18 cellular contexts compared by ENCODE assay signal in genomic region chr14:81416233-81416927, GRCh38. TPM values are rescaled to one million over a fixed set of nuclear protein-coding genes. Genes with fewer than 3 reads are reported as not detected.
A peak's percentile ranks its signal among the peaks of the same experiment; 100 is the strongest.
DNase-seq lines count a peak whose midpoint lies in the region; ATAC-seq and TF ChIP-seq lines count a peak whose summit lies in the region.
"Had no signal": no experiment of that assay in that cellular context is flagged by ENCODE, and none has a peak within 500 bp of the region (broad histone marks: within the 10 kb centered on the region; RNA-seq: fewer than 3 reads in every experiment).

No MANE protein-coding gene starts in this region.

- no peak overlapping the region for H3K27ac Mint-ChIP-seq in naive thymus-derived CD4-positive, alpha-beta T cell
- H3K27ac Mint-ChIP-seq: IgD-negative memory B cell, T-cell had no signal

- TF ChIP-seq CTCF in MM.1S (IDR thresholded peaks at IDR 0.05; ENCODE audit: low read length) = no peak

- peaks cover 0 to 4% (median 2%) of the 10 kb centered on the region in 5 donors for H3K36me3 Mint-ChIP-seq in naive thymus-derived CD4-positive, alpha-beta T cell
- H3K36me3 Mint-ChIP-seq: IgD-negative memory B cell, T-cell had no signal

- H4K20me1 ChIP-seq in MM.1S (ENCODE audit: insufficient read depth, low read length) = no peaks in the 10 kb centered on the region

- no peak overlapping the region for H2AFZ ChIP-seq in MM.1S (ENCODE audit: low read length)

- peaks cover 0 to 13% (median 5%) of the 10 kb centered on the region in 11 donors for H3K9me3 Mint-ChIP-seq in naive thymus-derived CD4-positive, alpha-beta T cell

- H3K4me2 ChIP-seq in MM.1S (ENCODE audit: low read depth, low read length) = no peak overlapping the region

- peaks cover 0 to 3% (median 0%) of the 10 kb centered on the region in 7 donors for H3K4me1 Mint-ChIP-seq in naive thymus-derived CD4-positive, alpha-beta T cell

- no peaks in the 10 kb centered on the region for H3K27me3 ChIP-seq in naive thymus-derived CD4-positive, alpha-beta T cell (ENCODE audit: control insufficient read depth in 2 of 2, insufficient read depth in 2 of 2, low read length in 2 of 2)
- no peaks in the 10 kb centered on the region for H3K27me3 ChIP-seq in MM.1S (replicated peaks; ENCODE audit: insufficient read depth, low read length)
- H3K27me3 ChIP-seq: body of pancreas, dorsolateral prefrontal cortex had no signal

- peaks cover 0 to 13% (median 2%) of the 10 kb centered on the region in 5 donors for H3K27me3 Mint-ChIP-seq in naive thymus-derived CD4-positive, alpha-beta T cell

- no peak overlapping the region for H3K9ac ChIP-seq in MM.1S (ENCODE audit: low read length)

- peak; percentile 82 for ATAC-seq in naive thymus-derived CD4-positive, alpha-beta T cell
- ATAC-seq: body of pancreas, T-cell had no signal

- H3K4me3 Mint-ChIP-seq in naive thymus-derived CD4-positive, alpha-beta T cell = no peak overlapping the region
- H3K4me3 Mint-ChIP-seq: IgD-negative memory B cell, T-cell had no signal

- no peak for TF ChIP-seq POLR2A in erythroblast (IDR thresholded peaks at IDR 0.05; ENCODE audit: low read length)

- H3F3A ChIP-seq in MM.1S (ENCODE audit: insufficient read depth, low read length) = no peaks in the 10 kb centered on the region

- no peaks in the 10 kb centered on the region for H3K36me3 ChIP-seq in naive thymus-derived CD4-positive, alpha-beta T cell (ENCODE audit: control insufficient read depth in 2 of 3, insufficient read depth in 3 of 3, low read length in 3 of 3)
- no peaks in the 10 kb centered on the region for H3K36me3 ChIP-seq in MM.1S (replicated peaks; ENCODE audit: insufficient read depth, low read length)

- DNase-seq in HT1080 (ENCODE audit: low read depth) (peak; percentile 41), RPMI8226 (peak; percentile 46), erythroblast (lab: John Stamatoyannopoulos, UW) (peak; percentile 21 to 68), MM.1S (no peak), hepatic stellate cell (ENCODE audit: low spot score) (no peak), NCI-H1436 (lab: John Stamatoyannopoulos, UW) (no peak)
- no peak for DNase-seq in naive thymus-derived CD4-positive, alpha-beta T cell
- DNase-seq in stimulated activated CD4-positive, alpha-beta T cell treated with anti-CD3 and anti-CD28 coated beads, Interleukin-4, amount 100 ng/mL, for 24 hours = no peak
- DNase-seq: activated CD8-positive, alpha-beta memory T cell treated with anti-CD3 and anti-CD28 coated beads, Interleukin-2, amount 50 U/mL, for 48 hours; activated naive CD4-positive, alpha-beta T cell treated with anti-CD3 and anti-CD28 coated beads, Interleukin-2, amount 50 U/mL, for 16 hours; dorsolateral prefrontal cortex; NCI-H146; NCI-H345; stimulated activated naive CD4-positive, alpha-beta T cell treated with Interleukin-2 at 50 U/mL for 16 hours; T-cell had no signal

- intact Hi-C loops in naive thymus-derived CD4-positive, alpha-beta T cell (cut with micrococcal nuclease) = no loop called here

- no peak overlapping the region for H3K27ac ChIP-seq in naive thymus-derived CD4-positive, alpha-beta T cell (ENCODE audit: low read depth, low read length)
- no peak overlapping the region for H3K27ac ChIP-seq in MM.1S (ENCODE audit: low read length)
- H3K27ac ChIP-seq: body of pancreas, skin epidermis had no signal

- H3K79me2 ChIP-seq in MM.1S (ENCODE audit: low read length) = no peaks in the 10 kb centered on the region

- H3K4me1 ChIP-seq in naive thymus-derived CD4-positive, alpha-beta T cell (ENCODE audit: control insufficient read depth in 2 of 2, insufficient read depth in 2 of 2, low read length in 2 of 2) = no peaks in the 10 kb centered on the region
- peaks cover 9% of the 10 kb centered on the region; the same call in 1 of the 2 replicates for H3K4me1 ChIP-seq in MM.1S (ENCODE audit: low read length)
- H3K4me1 ChIP-seq: body of pancreas had no signal

- no peaks in the 10 kb centered on the region for H3K9me3 ChIP-seq in naive thymus-derived CD4-positive, alpha-beta T cell (ENCODE audit: control insufficient read depth in 2 of 3, low read length in 3 of 3)
- H3K9me3 ChIP-seq in MM.1S (replicated peaks; ENCODE audit: insufficient read depth, low read length) = no peaks in the 10 kb centered on the region
- H3K9me3 ChIP-seq: body of pancreas had no signal

- no peak overlapping the region for H3K4me3 ChIP-seq in naive thymus-derived CD4-positive, alpha-beta T cell (ENCODE audit: low read length)
- no peak overlapping the region for H3K4me3 ChIP-seq in MM.1S (ENCODE audit: low read length)
- H3K4me3 ChIP-seq: body of pancreas, dorsolateral prefrontal cortex, skin epidermis had no signal

- no peaks in the 10 kb centered on the region for H3K9me2 ChIP-seq in MM.1S (replicated peaks; ENCODE audit: insufficient read depth, low read length)

- CTCF ChIA-PET in naive thymus-derived CD4-positive, alpha-beta T cell (lab: Charles Lee) = no interaction called here

- POLR2A ChIA-PET in naive thymus-derived CD4-positive, alpha-beta T cell (lab: Charles Lee) = no interaction called here

RNA-seq across cellular contexts. Expression of gene STON2, which starts 16.3 kb away (rescaled TPM):
- total RNA-seq in HT1080 (2014; rRNA removed; shearing (Covaris generic)) = 6.9 and 7.6 TPM in 2 replicates
- 0.67 and 0.86 TPM in 2 replicates for polyA plus RNA-seq in HT1080 (2015; cell fraction: cytosol; rRNA removed)
- polyA plus RNA-seq in HT1080 (2015; cell fraction: nucleus; rRNA removed) = 2.3 TPM in 2 replicates
- total RNA-seq in naive thymus-derived CD4-positive, alpha-beta T cell = 1 to 10 TPM in 1 of 5 experiments, under 1 TPM in 2, not detected in 2; 0.19 to 3.4 (median 0.65) TPM
- polyA plus RNA-seq in naive thymus-derived CD4-positive, alpha-beta T cell = not detected

Comparison
In these comparisons a context has a peak if more than half of its experiments do, and no peak if none do; other contexts are left out.
1. DNase-seq: peak in HT1080 (single experiment), RPMI8226 (single experiment) and erythroblast (2 of 2); none in naive thymus-derived CD4-positive, alpha-beta T cell (0 of 9), MM.1S (single experiment), hepatic stellate cell (single experiment), stimulated activated CD4-positive, alpha-beta T cell treated with anti-CD3 and anti-CD28 coated beads, Interleukin-4, amount 100 ng/mL, for 24 hours (single experiment) and NCI-H1436 (single experiment).